ENCODE assay signal across 8 cellular contexts in genomic region chr3:29335438-29335837, GRCh38. TPM values are rescaled to one million over a fixed set of nuclear protein-coding genes. Genes with fewer than 3 reads are reported as not detected.
DNase-seq lines count a peak whose midpoint lies in the region; ATAC-seq, FAIRE-seq and TF ChIP-seq lines count a peak whose summit lies in the region.

No MANE protein-coding gene starts in this region.

- DNase-seq in GM12892 (ENCODE audit: insufficient read length) (no peak), NCI-H524 (lab: John Stamatoyannopoulos, UW) (peak; percentile 90 to 95), ecto neural progenitor cell (ENCODE audit: low spot score) (peak; percentile 46), mesothelial cell of epicardium (ENCODE audit: low spot score in 2 of 2, unreplicated experiment in 2 of 2) (peak; percentile 47 to 68), UCSD-AML1 (lab: John Stamatoyannopoulos, UW; ENCODE audit: unreplicated experiment) (no peak), middle frontal gyrus (ENCODE audit: extremely low spot score, low spot score) (no peak)

- no peak for TF ChIP-seq CTCF in mesothelial cell of epicardium (IDR thresholded peaks at IDR 0.05; ENCODE audit: unreplicated experiment)

- FAIRE-seq in GM12892 (lab: Jason Lieb, UNC), result peak; percentile 27

- H3K4me3 Mint-ChIP-seq in mesothelial cell of epicardium, result peak overlapping the region; percentile 58

- peak overlapping the region; percentile 97 for H3K27ac Mint-ChIP-seq in mesothelial cell of epicardium

- no peak for TF ChIP-seq POLR2A in GM12892 (IDR thresholded peaks at IDR 0.05; ENCODE audit: low read depth, low read length)

- H3K9me3 Mint-ChIP-seq in mesothelial cell of epicardium, result no peaks in the 10 kb centered on the region

- H3K4me1 Mint-ChIP-seq in mesothelial cell of epicardium, result peaks cover 71% of the 10 kb centered on the region

- no peaks in the 10 kb centered on the region for H3K27me3 Mint-ChIP-seq in mesothelial cell of epicardium (ENCODE audit: low read depth)

- no peak for ATAC-seq in GM18868 (IDR thresholded peaks at IDR 0.05; ENCODE audit: unreplicated experiment)
- ATAC-seq in GM19035 (IDR thresholded peaks at IDR 0.05; ENCODE audit: unreplicated experiment), result no peak

- no peaks in the 10 kb centered on the region for H3K36me3 Mint-ChIP-seq in mesothelial cell of epicardium

RNA-seq across cellular contexts. Expression of gene RBMS3, which starts 54.6 kb away (rescaled TPM):
- 1.7 TPM for polyA plus RNA-seq in GM12892 (2012; ENCODE audit: missing spikeins)
- 42.5 to 46.3 TPM (median 45.4 TPM) in 3 replicates for total RNA-seq in mesothelial cell of epicardium

Comparison
In these comparisons a context has a peak if more than half of its experiments do, and no peak if none do; other contexts are left out.
1. DNase-seq: peak in NCI-H524 (2 of 2), ecto neural progenitor cell (single experiment) and mesothelial cell of epicardium (2 of 2); none in GM12892 (single experiment), UCSD-AML1 (single experiment) and middle frontal gyrus (single experiment).